In the genomic region with DNA sequence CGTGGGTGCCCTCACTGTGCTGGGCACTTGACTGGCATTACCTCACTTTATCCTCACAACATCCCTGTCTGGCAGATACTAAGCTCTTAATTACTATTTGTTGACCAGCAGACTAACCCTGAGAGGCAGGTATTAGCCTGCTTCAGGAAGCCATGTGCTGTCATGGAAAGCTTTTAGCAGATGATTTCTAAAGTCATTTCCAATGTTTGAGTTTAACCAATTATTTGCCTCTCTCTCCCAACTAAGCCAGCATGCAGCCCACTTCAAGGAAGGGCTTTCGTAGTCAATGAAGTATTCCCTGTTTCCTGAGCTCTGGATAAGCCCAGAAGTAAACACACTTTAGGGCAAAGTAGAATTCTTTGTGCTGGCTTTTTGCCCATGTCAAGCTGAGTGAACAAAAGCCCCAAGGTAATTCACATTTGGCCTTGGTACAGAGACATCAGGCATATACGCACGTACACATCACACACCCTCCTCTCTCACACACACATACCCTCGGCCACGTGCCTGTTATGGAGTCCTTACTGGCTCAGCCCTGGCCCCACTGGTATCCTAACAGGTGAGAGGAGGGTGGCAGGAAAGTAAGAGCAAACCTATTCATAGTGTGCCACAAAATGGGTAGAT, we compare ENCODE assay signal across 12 cellular contexts.
DNase-seq lines count a peak whose midpoint lies in the region; ATAC-seq lines count a peak whose summit lies in the region.
"Had no signal": no experiment of that assay in that cellular context is flagged by ENCODE, and none has a peak within 500 bp of the region (broad histone marks: within the 10 kb centered on the region; RNA-seq: fewer than 3 reads in every experiment).

No MANE protein-coding gene starts in this region.

- intact Hi-C loops in left colon (cut with DNase I, micrococcal nuclease) = no loop called here

- peak; percentile 90 for DNase-seq in COR-L47 (lab: John Stamatoyannopoulos, UW)
- DNase-seq in NCI-H146 (lab: John Stamatoyannopoulos, UW) = peak; percentile 25
- peak; percentile 93 for DNase-seq in NCI-H82 treated with DMSO at 0.1 percent for 48 hours (lab: John Stamatoyannopoulos, UW; ENCODE audit: unreplicated experiment)
- peak; percentile 8 to 30 for DNase-seq in left colon
- no peak for DNase-seq in NK-92 (lab: John Stamatoyannopoulos, UW; ENCODE audit: unreplicated experiment)
- DNase-seq in cerebellum (ENCODE audit: low spot score) = no peak
- DNase-seq in ACHN = no peak
- DNase-seq: activated CD4-positive, alpha-beta T cell treated with anti-CD3 and anti-CD28 coated beads, Interleukin-2, amount 10 ng/mL, durations not matched to agents 24 days and 14 days; activated T-cell treated with anti-CD3 and anti-CD28 coated beads, Interleukin-2, amount 50 U/mL, for 72 hours; effector CD8-positive, alpha-beta T cell; T-helper 1 cell had no signal

- ATAC-seq in left colon = peak; percentile 87
- no peak for ATAC-seq in GM18520 (IDR thresholded peaks at IDR 0.05; ENCODE audit: unreplicated experiment)
- ATAC-seq: activated T-cell treated with anti-CD3 and anti-CD28 coated beads, Interleukin-2, amount 50 U/mL, for 72 hours had no signal

- in situ Hi-C loops in ACHN (cut with HindIII; ENCODE audit: low pct_ligation_motif_present, low pct_unique_long_range_greater_than_20kb, low sequenced_read_pairs) = no loop called here

Comparison
In these comparisons a context has a peak if more than half of its experiments do, and no peak if none do; other contexts are left out.
1. DNase-seq: peak in COR-L47 (single experiment), NCI-H146 (single experiment), NCI-H82 treated with DMSO at 0.1 percent for 48 hours (single experiment) and left colon (2 of 2); none in NK-92 (single experiment), cerebellum (single experiment) and ACHN (single experiment).